In genomic region chr19:51688665-51689571, GRCh38 we compare ENCODE assay signal across 1 cellular context.
TF ChIP-seq lines count a peak whose summit lies in the region.

No MANE protein-coding gene starts in this region.

TF ChIP-seq in K562, 482 proteins besides CTCF, POLR2A, EP300 and RAD21 (continued from another document):
- TF ChIP-seq AFF4 (CRISPR knock-in tag; IDR thresholded peaks at IDR 0.05): no peak
- TF ChIP-seq CBFB (CRISPR knock-in tag; IDR thresholded peaks at IDR 0.05): no peak
- peak; percentile 49 for TF ChIP-seq SAP30 (IDR thresholded peaks at IDR 0.05; ENCODE audit: borderline replicate concordance, insufficient read depth, low read depth, low read length, poor library complexity, severe bottlenecking)
- TF ChIP-seq ZNF175 (CRISPR knock-in tag; IDR thresholded peaks at IDR 0.05; ENCODE audit: low read depth): 0 out of 2 replicates have a peak, but pooled peaks have one; percentile 52
- 0 out of 2 replicates have a peak, but pooled peaks have one; percentile 47 for TF ChIP-seq MTA3 (IDR thresholded peaks at IDR 0.05; ENCODE audit: borderline replicate concordance)
- peak; percentile 56; the same call in 1 of the 2 replicates for TF ChIP-seq HINFP (tag; conservative IDR thresholded peaks at IDR 0.05; ENCODE audit: low read depth)
- no peak for TF ChIP-seq NR2C2 (CRISPR knock-in tag; IDR thresholded peaks at IDR 0.05)
- TF ChIP-seq NR2C2 (tag; IDR thresholded peaks at IDR 0.05): no peak
- TF ChIP-seq DNMT1 (IDR thresholded peaks at IDR 0.05): peak; percentile 82; the same call in 1 of the 2 replicates
- TF ChIP-seq ZNF280B (CRISPR knock-in tag; IDR thresholded peaks at IDR 0.05): no peak
- 0 out of 2 replicates have a peak, but pooled peaks have one; percentile 25 for TF ChIP-seq JUN (IDR thresholded peaks at IDR 0.05; ENCODE audit: borderline replicate concordance, low read depth, low read length)
- TF ChIP-seq JUN (CRISPR knock-in tag; IDR thresholded peaks at IDR 0.05; ENCODE audit: borderline replicate concordance): no peak
- no peak for TF ChIP-seq MITF (IDR thresholded peaks at IDR 0.05)
- no peak for TF ChIP-seq USF1 (CRISPR knock-in tag; IDR thresholded peaks at IDR 0.05)
- no peak for TF ChIP-seq ZNF311 (CRISPR knock-in tag; IDR thresholded peaks at IDR 0.05)
- TF ChIP-seq RBM15 (IDR thresholded peaks at IDR 0.05; ENCODE audit: insufficient read depth, low read length): no peak
- TF ChIP-seq ZNF444 (CRISPR knock-in tag; IDR thresholded peaks at IDR 0.05): no peak
- TF ChIP-seq PHF20 (IDR thresholded peaks at IDR 0.05; ENCODE audit: partially characterized antibody): peak; percentile 32
- peak; percentile 80 for TF ChIP-seq CXXC5 (CRISPR knock-in tag; IDR thresholded peaks at IDR 0.05)
- TF ChIP-seq ELF2 (CRISPR knock-in tag; IDR thresholded peaks at IDR 0.05): no peak
- no peak for TF ChIP-seq CTCFL (IDR thresholded peaks at IDR 0.05; ENCODE audit: borderline replicate concordance, insufficient read depth, low read depth, low read length, poor library complexity, severe bottlenecking)
- TF ChIP-seq HDAC6 (IDR thresholded peaks at IDR 0.05; ENCODE audit: low read depth, low read length): no peak
- no peak for TF ChIP-seq ZNF140 (CRISPR knock-in tag; IDR thresholded peaks at IDR 0.05)
- TF ChIP-seq RFX1 (IDR thresholded peaks at IDR 0.05): no peak
- TF ChIP-seq OTX1 (CRISPR knock-in tag; IDR thresholded peaks at IDR 0.05): peak; percentile 92
- TF ChIP-seq ZNF347 (CRISPR knock-in tag; IDR thresholded peaks at IDR 0.05; ENCODE audit: low read depth): no peak
- no peak for TF ChIP-seq USF2 (CRISPR knock-in tag; IDR thresholded peaks at IDR 0.05)
- TF ChIP-seq ZNF398 (CRISPR knock-in tag; IDR thresholded peaks at IDR 0.05): no peak
- TF ChIP-seq ETV6 (IDR thresholded peaks at IDR 0.05; ENCODE audit: borderline replicate concordance in 1 of 2, low read depth in 2 of 2, low read length in 1 of 2): no peak
- no peak for TF ChIP-seq ETV6 (CRISPR knock-in tag; IDR thresholded peaks at IDR 0.05; ENCODE audit: borderline replicate concordance)
- peak; percentile 64; the same call in 1 of the 2 replicates for TF ChIP-seq NFRKB (IDR thresholded peaks at IDR 0.05; ENCODE audit: low read depth)
- no peak for TF ChIP-seq ZBTB43 (CRISPR knock-in tag; IDR thresholded peaks at IDR 0.05)
- peak in 1 of 2 experiments; percentile 93; a peak in 2 of 4 replicates for TF ChIP-seq NONO (IDR thresholded peaks at IDR 0.05; ENCODE audit: low read depth in 2 of 2, low read length in 1 of 2)
- TF ChIP-seq VEZF1 (CRISPR knock-in tag; IDR thresholded peaks at IDR 0.05): peak; percentile 86
- TF ChIP-seq NCOA2 (IDR thresholded peaks at IDR 0.05; ENCODE audit: partially characterized antibody in 2 of 2): no peak
- no peak for TF ChIP-seq IRF1 (CRISPR knock-in tag; IDR thresholded peaks at IDR 0.05; ENCODE audit: borderline replicate concordance)
